15 cellular contexts compared by ENCODE assay signal in the genomic region with DNA sequence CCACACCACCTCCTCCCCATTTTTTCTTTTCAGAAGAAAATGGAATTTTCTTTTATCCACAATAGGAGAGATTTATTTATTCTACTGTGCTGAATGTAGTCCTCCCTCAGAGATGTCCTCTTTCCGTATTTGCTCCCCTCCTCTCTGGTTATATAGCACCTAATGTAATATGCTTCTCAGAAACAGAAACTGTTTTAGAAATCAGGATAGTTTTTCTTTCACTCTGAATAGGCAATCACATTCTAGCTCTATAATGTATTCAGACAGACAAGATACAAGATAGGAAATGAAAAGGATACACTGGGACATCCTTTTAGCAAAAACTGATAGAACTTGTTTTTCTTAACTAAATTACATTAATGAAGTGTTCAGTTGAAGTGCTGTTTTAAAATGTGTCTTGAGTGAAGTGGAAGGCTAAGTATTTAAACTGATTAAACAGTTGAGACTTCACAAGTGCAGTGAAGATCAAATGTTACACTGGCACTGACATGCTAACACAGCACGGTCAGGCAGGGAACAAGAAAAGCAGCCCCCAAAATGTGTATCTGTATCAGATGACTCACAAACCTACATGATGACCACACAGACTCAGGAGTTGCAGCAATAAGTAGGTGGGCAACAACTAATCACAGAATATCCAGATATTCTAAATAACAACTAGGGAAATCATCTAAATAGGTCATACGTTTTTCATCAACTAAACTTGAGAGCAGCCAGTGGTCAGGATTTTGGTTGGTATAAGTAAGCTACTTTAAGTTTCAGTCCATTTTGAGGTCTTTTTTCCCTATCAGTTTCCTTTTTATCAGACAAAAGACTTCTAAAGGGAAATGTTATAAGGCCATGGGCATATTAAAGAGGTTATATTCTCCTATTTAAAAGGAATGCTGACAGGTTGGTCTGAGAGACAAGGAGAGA.
A peak's percentile ranks its signal among the peaks of the same experiment; 100 is the strongest.
DNase-seq lines count a peak whose midpoint lies in the region; ATAC-seq, FAIRE-seq and TF ChIP-seq lines count a peak whose summit lies in the region.
"Had no signal": no experiment of that assay in that cellular context is flagged by ENCODE, and none has a peak within 500 bp of the region (broad histone marks: within the 10 kb centered on the region; RNA-seq: fewer than 3 reads in every experiment).

No MANE protein-coding gene starts in this region.

- no peaks in the 10 kb centered on the region for H3K9me3 Mint-ChIP-seq in T-helper 1 cell treated with Interleukin-12 subunit alpha and Interleukin-12 subunit beta and Interleukin-4 antibody, amounts not matched to agents 30 μg/mL and 1 μg/mL, for 36 hours
- H3K9me3 Mint-ChIP-seq: neural crest cell; stimulated activated naive B cell treated with anti-CD40 and anti-IgM and Interleukin-4, amounts not matched to agents 10 μg/mL and 1 μg/mL and 100 μg/mL, for 72 hours had no signal

- H3K4me3 Mint-ChIP-seq in T-helper 1 cell treated with Interleukin-12 subunit alpha and Interleukin-12 subunit beta and Interleukin-4 antibody, amounts not matched to agents 30 μg/mL and 1 μg/mL, for 36 hours, result peak overlapping the region; percentile 47
- H3K4me3 Mint-ChIP-seq: neural crest cell; stimulated activated naive B cell treated with anti-CD40 and anti-IgM and Interleukin-4, amounts not matched to agents 10 μg/mL and 1 μg/mL and 100 μg/mL, for 72 hours had no signal

- H3K4me1 Mint-ChIP-seq in T-helper 1 cell treated with Interleukin-12 subunit alpha and Interleukin-12 subunit beta and Interleukin-4 antibody, amounts not matched to agents 30 μg/mL and 1 μg/mL, for 36 hours (ENCODE audit: low read depth), result peaks cover 45% of the 10 kb centered on the region
- H3K4me1 Mint-ChIP-seq: stimulated activated naive B cell treated with anti-CD40 and anti-IgM and Interleukin-4, amounts not matched to agents 10 μg/mL and 1 μg/mL and 100 μg/mL, for 72 hours had no signal

- FAIRE-seq in GM12891 (lab: Jason Lieb, UNC) (peak; percentile 16), small intestine (lab: Jason Lieb, UNC) (no peak)

- no peaks in the 10 kb centered on the region for H3K4me1 ChIP-seq in small intestine (ENCODE audit: control insufficient read depth in 2 of 2, insufficient read depth in 1 of 2, low read depth in 1 of 2, low read length in 1 of 2)

- no peaks in the 10 kb centered on the region for H3K27me3 Mint-ChIP-seq in T-helper 1 cell treated with Interleukin-12 subunit alpha and Interleukin-12 subunit beta and Interleukin-4 antibody, amounts not matched to agents 30 μg/mL and 1 μg/mL, for 36 hours (ENCODE audit: low read depth)
- H3K27me3 Mint-ChIP-seq: stimulated activated naive B cell treated with anti-CD40 and anti-IgM and Interleukin-4, amounts not matched to agents 10 μg/mL and 1 μg/mL and 100 μg/mL, for 72 hours had no signal

- peaks cover 34% of the 10 kb centered on the region for H3K36me3 Mint-ChIP-seq in T-helper 1 cell treated with Interleukin-12 subunit alpha and Interleukin-12 subunit beta and Interleukin-4 antibody, amounts not matched to agents 30 μg/mL and 1 μg/mL, for 36 hours (ENCODE audit: low read depth)

- H3K27ac Mint-ChIP-seq in T-helper 1 cell treated with Interleukin-12 subunit alpha and Interleukin-12 subunit beta and Interleukin-4 antibody, amounts not matched to agents 30 μg/mL and 1 μg/mL, for 36 hours, result peak overlapping the region; percentile 77
- H3K27ac Mint-ChIP-seq: stimulated activated naive B cell treated with anti-CD40 and anti-IgM and Interleukin-4, amounts not matched to agents 10 μg/mL and 1 μg/mL and 100 μg/mL, for 72 hours had no signal

- TF ChIP-seq POLR2A in GM12891 (IDR thresholded peaks at IDR 0.05; ENCODE audit: low read depth, low read length), result no peak

- no peaks in the 10 kb centered on the region for H3K27me3 ChIP-seq in small intestine (ENCODE audit: control insufficient read depth in 2 of 2, insufficient read depth in 2 of 2, low read length in 2 of 2)

- H3K36me3 ChIP-seq in small intestine (ENCODE audit: control insufficient read depth in 2 of 2, insufficient read depth in 2 of 2, low read length in 2 of 2), result peaks cover 0 to 1% of the 10 kb centered on the region in 2 donors

- 71 to 84% (median 74%) methylated on average over 3 of the region's 3 CpGs for WGBS in small intestine, 3 donors

- no peak overlapping the region for H3K4me3 ChIP-seq in small intestine (ENCODE audit: low read depth in 1 of 2, low read length in 2 of 2)
- H3K4me3 ChIP-seq: coronary artery had no signal

- H3K9me3 ChIP-seq in small intestine (ENCODE audit: control insufficient read depth, low read depth), result no peaks in the 10 kb centered on the region

- ATAC-seq in GM19025 (IDR thresholded peaks at IDR 0.05; ENCODE audit: low read depth, unreplicated experiment), result peak; percentile 84
- ATAC-seq in HG02798 (IDR thresholded peaks at IDR 0.05; ENCODE audit: poor library complexity, unreplicated experiment), result peak; percentile 77
- ATAC-seq: stimulated activated naive B cell treated with anti-CD40 and anti-IgM and Interleukin-4, amounts not matched to agents 10 μg/mL and 1 μg/mL and 100 μg/mL, for 72 hours had no signal

- H3K27ac ChIP-seq in small intestine (ENCODE audit: low read depth in 1 of 2, low read length in 1 of 2), result peak overlapping the region in 1 of 2 donors; percentile 60
- H3K27ac ChIP-seq: coronary artery had no signal

- no peak for DNase-seq in GM12891 (ENCODE audit: insufficient read length, low spot score)
- DNase-seq in small intestine, result no peak
- no peak for DNase-seq in amniotic stem cell (lab: John Stamatoyannopoulos, UW)
- no peak for DNase-seq in globus pallidus (ENCODE audit: low spot score)
- no peak for DNase-seq in SIG-M5 treated with dmso at 0.1 percent for 504 hours (lab: John Stamatoyannopoulos, UW; ENCODE audit: unreplicated experiment)
- DNase-seq: C1 segment of cervical spinal cord; NCI-H2081; OCI-M1; stimulated activated CD4-positive, alpha-beta T cell treated with anti-CD3 and anti-CD28 coated beads, Interleukin-15, amount 100 ng/mL, for 24 hours; stimulated activated naive B cell treated with anti-CD40 and anti-IgM and Interleukin-4, amounts not matched to agents 10 μg/mL and 1 μg/mL and 100 μg/mL, for 72 hours had no signal

TF ChIP-seq in GM12891, 5 proteins besides CTCF, POLR2A, EP300 and RAD21:
- TF ChIP-seq POLR2AphosphoS5 (IDR thresholded peaks at IDR 0.05; ENCODE audit: low read depth, low read length) (no peak), POU2F2 (IDR thresholded peaks at IDR 0.05; ENCODE audit: low read depth, low read length) (no peak), PAX5 (IDR thresholded peaks at IDR 0.05; ENCODE audit: insufficient read depth, low read length, severe bottlenecking) (no peak), SPI1 (IDR thresholded peaks at IDR 0.05; ENCODE audit: low read depth, low read length) (no peak), TAF1 (IDR thresholded peaks at IDR 0.05; ENCODE audit: low read depth, low read length) (no peak)
